Comparison of ENCODE assay signal across 1 cellular context in the genomic region with DNA sequence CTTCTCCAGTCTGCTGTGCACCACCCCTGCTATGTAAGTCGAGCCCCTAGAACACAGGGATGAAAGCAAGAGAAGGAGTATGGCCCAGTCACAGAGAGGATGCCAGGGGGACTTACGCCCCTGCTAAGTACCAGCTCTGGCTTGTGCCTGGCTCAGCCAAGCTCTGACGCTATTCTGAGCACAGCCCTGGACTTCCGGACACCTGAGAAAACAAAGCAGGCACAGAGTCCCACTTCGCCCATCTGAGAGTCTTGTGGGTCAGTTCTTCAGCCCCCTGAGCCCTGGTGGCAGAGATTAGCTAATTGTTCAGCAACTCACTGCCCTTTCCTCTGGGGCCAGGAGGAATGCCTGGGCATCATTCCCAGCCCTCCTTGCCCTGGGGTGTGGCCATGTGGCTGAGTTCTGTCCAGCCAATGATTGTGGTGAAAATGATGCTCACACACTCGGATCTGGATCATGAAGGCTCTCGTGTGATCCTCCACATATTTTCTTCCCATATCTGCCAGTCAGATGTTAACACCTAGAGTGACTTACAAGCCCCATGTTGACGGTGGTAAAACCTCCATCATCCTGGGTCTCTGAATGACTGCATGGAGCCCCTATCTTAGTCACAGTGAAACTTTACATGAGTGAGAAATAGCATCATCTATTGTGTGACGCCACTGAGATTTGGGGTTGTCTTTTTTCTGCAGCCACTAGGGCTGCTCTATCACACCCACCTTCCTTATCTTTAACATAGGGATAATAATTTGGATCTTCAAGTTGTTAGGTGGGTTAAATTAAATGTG.
TF ChIP-seq lines count a peak whose summit lies in the region.

No MANE protein-coding gene starts in this region.

TF ChIP-seq in GM12878, 131 proteins besides CTCF, POLR2A, EP300 and RAD21 (continued from another document):
- TF ChIP-seq, protein P1, sequence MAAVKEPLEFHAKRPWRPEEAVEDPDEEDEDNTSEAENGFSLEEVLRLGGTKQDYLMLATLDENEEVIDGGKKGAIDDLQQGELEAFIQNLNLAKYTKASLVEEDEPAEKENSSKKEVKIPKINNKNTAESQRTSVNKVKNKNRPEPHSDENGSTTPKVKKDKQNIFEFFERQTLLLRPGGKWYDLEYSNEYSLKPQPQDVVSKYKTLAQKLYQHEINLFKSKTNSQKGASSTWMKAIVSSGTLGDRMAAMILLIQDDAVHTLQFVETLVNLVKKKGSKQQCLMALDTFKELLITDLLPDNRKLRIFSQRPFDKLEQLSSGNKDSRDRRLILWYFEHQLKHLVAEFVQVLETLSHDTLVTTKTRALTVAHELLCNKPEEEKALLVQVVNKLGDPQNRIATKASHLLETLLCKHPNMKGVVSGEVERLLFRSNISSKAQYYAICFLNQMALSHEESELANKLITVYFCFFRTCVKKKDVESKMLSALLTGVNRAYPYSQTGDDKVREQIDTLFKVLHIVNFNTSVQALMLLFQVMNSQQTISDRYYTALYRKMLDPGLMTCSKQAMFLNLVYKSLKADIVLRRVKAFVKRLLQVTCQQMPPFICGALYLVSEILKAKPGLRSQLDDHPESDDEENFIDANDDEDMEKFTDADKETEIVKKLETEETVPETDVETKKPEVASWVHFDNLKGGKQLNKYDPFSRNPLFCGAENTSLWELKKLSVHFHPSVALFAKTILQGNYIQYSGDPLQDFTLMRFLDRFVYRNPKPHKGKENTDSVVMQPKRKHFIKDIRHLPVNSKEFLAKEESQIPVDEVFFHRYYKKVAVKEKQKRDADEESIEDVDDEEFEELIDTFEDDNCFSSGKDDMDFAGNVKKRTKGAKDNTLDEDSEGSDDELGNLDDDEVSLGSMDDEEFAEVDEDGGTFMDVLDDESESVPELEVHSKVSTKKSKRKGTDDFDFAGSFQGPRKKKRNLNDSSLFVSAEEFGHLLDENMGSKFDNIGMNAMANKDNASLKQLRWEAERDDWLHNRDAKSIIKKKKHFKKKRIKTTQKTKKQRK (IDR thresholded peaks at IDR 0.05; ENCODE audit: low read depth, low read length), result no peak
- no peak for TF ChIP-seq SMC3 (IDR thresholded peaks at IDR 0.05; ENCODE audit: borderline replicate concordance, low read length)
- TF ChIP-seq, protein P2, sequence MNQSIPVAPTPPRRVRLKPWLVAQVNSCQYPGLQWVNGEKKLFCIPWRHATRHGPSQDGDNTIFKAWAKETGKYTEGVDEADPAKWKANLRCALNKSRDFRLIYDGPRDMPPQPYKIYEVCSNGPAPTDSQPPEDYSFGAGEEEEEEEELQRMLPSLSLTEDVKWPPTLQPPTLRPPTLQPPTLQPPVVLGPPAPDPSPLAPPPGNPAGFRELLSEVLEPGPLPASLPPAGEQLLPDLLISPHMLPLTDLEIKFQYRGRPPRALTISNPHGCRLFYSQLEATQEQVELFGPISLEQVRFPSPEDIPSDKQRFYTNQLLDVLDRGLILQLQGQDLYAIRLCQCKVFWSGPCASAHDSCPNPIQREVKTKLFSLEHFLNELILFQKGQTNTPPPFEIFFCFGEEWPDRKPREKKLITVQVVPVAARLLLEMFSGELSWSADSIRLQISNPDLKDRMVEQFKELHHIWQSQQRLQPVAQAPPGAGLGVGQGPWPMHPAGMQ (IDR thresholded peaks at IDR 0.05; ENCODE audit: borderline replicate concordance), result no peak
- peak; percentile 44; the same call in 1 of the 2 replicates for TF ChIP-seq IRF4 (IDR thresholded peaks at IDR 0.05; ENCODE audit: low read depth, low read length)
- TF ChIP-seq, protein P3, sequence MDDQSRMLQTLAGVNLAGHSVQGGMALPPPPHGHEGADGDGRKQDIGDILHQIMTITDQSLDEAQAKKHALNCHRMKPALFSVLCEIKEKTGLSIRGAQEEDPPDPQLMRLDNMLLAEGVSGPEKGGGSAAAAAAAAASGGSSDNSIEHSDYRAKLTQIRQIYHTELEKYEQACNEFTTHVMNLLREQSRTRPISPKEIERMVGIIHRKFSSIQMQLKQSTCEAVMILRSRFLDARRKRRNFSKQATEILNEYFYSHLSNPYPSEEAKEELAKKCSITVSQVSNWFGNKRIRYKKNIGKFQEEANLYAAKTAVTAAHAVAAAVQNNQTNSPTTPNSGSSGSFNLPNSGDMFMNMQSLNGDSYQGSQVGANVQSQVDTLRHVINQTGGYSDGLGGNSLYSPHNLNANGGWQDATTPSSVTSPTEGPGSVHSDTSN (IDR thresholded peaks at IDR 0.05; ENCODE audit: insufficient replicate concordance, low read depth, low read length), result no peak
- peak; percentile 68 for TF ChIP-seq JUNB (IDR thresholded peaks at IDR 0.05)
- TF ChIP-seq, protein P4, sequence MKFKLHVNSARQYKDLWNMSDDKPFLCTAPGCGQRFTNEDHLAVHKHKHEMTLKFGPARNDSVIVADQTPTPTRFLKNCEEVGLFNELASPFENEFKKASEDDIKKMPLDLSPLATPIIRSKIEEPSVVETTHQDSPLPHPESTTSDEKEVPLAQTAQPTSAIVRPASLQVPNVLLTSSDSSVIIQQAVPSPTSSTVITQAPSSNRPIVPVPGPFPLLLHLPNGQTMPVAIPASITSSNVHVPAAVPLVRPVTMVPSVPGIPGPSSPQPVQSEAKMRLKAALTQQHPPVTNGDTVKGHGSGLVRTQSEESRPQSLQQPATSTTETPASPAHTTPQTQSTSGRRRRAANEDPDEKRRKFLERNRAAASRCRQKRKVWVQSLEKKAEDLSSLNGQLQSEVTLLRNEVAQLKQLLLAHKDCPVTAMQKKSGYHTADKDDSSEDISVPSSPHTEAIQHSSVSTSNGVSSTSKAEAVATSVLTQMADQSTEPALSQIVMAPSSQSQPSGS (IDR thresholded peaks at IDR 0.05; ENCODE audit: low read length), result no peak
- TF ChIP-seq, protein P5, sequence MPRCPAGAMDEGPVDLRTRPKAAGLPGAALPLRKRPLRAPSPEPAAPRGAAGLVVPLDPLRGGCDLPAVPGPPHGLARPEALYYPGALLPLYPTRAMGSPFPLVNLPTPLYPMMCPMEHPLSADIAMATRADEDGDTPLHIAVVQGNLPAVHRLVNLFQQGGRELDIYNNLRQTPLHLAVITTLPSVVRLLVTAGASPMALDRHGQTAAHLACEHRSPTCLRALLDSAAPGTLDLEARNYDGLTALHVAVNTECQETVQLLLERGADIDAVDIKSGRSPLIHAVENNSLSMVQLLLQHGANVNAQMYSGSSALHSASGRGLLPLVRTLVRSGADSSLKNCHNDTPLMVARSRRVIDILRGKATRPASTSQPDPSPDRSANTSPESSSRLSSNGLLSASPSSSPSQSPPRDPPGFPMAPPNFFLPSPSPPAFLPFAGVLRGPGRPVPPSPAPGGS (IDR thresholded peaks at IDR 0.05; ENCODE audit: borderline replicate concordance, insufficient read depth, low read depth, low read length, poor library complexity, severe bottlenecking), result no peak
- TF ChIP-seq, protein P6, sequence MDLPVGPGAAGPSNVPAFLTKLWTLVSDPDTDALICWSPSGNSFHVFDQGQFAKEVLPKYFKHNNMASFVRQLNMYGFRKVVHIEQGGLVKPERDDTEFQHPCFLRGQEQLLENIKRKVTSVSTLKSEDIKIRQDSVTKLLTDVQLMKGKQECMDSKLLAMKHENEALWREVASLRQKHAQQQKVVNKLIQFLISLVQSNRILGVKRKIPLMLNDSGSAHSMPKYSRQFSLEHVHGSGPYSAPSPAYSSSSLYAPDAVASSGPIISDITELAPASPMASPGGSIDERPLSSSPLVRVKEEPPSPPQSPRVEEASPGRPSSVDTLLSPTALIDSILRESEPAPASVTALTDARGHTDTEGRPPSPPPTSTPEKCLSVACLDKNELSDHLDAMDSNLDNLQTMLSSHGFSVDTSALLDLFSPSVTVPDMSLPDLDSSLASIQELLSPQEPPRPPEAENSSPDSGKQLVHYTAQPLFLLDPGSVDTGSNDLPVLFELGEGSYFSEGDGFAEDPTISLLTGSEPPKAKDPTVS (IDR thresholded peaks at IDR 0.05; ENCODE audit: low read depth, low read length), result no peak
- TF ChIP-seq, protein P7, sequence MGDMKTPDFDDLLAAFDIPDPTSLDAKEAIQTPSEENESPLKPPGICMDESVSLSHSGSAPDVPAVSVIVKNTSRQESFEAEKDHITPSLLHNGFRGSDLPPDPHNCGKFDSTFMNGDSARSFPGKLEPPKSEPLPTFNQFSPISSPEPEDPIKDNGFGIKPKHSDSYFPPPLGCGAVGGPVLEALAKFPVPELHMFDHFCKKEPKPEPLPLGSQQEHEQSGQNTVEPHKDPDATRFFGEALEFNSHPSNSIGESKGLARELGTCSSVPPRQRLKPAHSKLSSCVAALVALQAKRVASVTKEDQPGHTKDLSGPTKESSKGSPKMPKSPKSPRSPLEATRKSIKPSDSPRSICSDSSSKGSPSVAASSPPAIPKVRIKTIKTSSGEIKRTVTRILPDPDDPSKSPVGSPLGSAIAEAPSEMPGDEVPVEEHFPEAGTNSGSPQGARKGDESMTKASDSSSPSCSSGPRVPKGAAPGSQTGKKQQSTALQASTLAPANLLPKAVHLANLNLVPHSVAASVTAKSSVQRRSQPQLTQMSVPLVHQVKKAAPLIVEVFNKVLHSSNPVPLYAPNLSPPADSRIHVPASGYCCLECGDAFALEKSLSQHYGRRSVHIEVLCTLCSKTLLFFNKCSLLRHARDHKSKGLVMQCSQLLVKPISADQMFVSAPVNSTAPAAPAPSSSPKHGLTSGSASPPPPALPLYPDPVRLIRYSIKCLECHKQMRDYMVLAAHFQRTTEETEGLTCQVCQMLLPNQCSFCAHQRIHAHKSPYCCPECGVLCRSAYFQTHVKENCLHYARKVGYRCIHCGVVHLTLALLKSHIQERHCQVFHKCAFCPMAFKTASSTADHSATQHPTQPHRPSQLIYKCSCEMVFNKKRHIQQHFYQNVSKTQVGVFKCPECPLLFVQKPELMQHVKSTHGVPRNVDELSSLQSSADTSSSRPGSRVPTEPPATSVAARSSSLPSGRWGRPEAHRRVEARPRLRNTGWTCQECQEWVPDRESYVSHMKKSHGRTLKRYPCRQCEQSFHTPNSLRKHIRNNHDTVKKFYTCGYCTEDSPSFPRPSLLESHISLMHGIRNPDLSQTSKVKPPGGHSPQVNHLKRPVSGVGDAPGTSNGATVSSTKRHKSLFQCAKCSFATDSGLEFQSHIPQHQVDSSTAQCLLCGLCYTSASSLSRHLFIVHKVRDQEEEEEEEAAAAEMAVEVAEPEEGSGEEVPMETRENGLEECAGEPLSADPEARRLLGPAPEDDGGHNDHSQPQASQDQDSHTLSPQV (IDR thresholded peaks at IDR 0.05), result no peak
- peak; percentile 73 for TF ChIP-seq CREM (IDR thresholded peaks at IDR 0.05; ENCODE audit: low read depth)
